In genomic region chr16:68749424-68749823, GRCh38 we compare ENCODE assay signal across 1 cellular context.
A peak's percentile ranks its signal among the peaks of the same experiment; 100 is the strongest.
TF ChIP-seq lines count a peak whose summit lies in the region.

No MANE protein-coding gene starts in this region.

TF ChIP-seq in HepG2, 621 proteins besides CTCF, POLR2A, EP300 and RAD21 (continued from another document and continues in another):
- peak; percentile 79; the same call in 1 of the 2 replicates for TF ChIP-seq TBX3 (IDR thresholded peaks at IDR 0.05; ENCODE audit: borderline replicate concordance)
- TF ChIP-seq, protein P1, sequence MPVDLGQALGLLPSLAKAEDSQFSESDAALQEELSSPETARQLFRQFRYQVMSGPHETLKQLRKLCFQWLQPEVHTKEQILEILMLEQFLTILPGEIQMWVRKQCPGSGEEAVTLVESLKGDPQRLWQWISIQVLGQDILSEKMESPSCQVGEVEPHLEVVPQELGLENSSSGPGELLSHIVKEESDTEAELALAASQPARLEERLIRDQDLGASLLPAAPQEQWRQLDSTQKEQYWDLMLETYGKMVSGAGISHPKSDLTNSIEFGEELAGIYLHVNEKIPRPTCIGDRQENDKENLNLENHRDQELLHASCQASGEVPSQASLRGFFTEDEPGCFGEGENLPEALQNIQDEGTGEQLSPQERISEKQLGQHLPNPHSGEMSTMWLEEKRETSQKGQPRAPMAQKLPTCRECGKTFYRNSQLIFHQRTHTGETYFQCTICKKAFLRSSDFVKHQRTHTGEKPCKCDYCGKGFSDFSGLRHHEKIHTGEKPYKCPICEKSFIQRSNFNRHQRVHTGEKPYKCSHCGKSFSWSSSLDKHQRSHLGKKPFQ (CRISPR knock-in tag; IDR thresholded peaks at IDR 0.05; ENCODE audit: insufficient replicate concordance): no peak
- TF ChIP-seq ZNF446 (CRISPR knock-in tag; IDR thresholded peaks at IDR 0.05): no peak
- TF ChIP-seq ZNF460 (CRISPR knock-in tag; IDR thresholded peaks at IDR 0.05; ENCODE audit: borderline replicate concordance): no peak
- TF ChIP-seq ZKSCAN5 (CRISPR knock-in tag; IDR thresholded peaks at IDR 0.05): no peak
- no peak for TF ChIP-seq ELF4 (CRISPR knock-in tag; IDR thresholded peaks at IDR 0.05; ENCODE audit: borderline replicate concordance)
- 0 out of 2 replicates have a peak, but pooled peaks have one; percentile 35 for TF ChIP-seq KDM4B (CRISPR knock-in tag; IDR thresholded peaks at IDR 0.05)
- no peak for TF ChIP-seq ZNF703 (CRISPR knock-in tag; IDR thresholded peaks at IDR 0.05; ENCODE audit: borderline replicate concordance)
- TF ChIP-seq ZNF33A (CRISPR knock-in tag; IDR thresholded peaks at IDR 0.05; ENCODE audit: borderline replicate concordance): no peak
- TF ChIP-seq NRL (CRISPR knock-in tag; IDR thresholded peaks at IDR 0.05; ENCODE audit: borderline replicate concordance): no peak
- no peak for TF ChIP-seq ZC3H4 (CRISPR knock-in tag; IDR thresholded peaks at IDR 0.05; ENCODE audit: borderline replicate concordance)
- peak; percentile 59 for TF ChIP-seq BORCS8-MEF2B (CRISPR knock-in tag; IDR thresholded peaks at IDR 0.05)
- 0 out of 2 replicates have a peak, but pooled peaks have one; percentile 66 for TF ChIP-seq ZNF124 (CRISPR knock-in tag; IDR thresholded peaks at IDR 0.05)
- 0 out of 2 replicates have a peak, but pooled peaks have one; percentile 24 for TF ChIP-seq POGK (CRISPR knock-in tag; conservative IDR thresholded peaks at IDR 0.05)
- TF ChIP-seq NR2F1 (CRISPR knock-in tag; IDR thresholded peaks at IDR 0.05): peak; percentile 47 to 68; a peak in 1 of 4 replicates
- no peak for TF ChIP-seq CHCHD3 (CRISPR knock-in tag; IDR thresholded peaks at IDR 0.05)
- TF ChIP-seq, protein P2, sequence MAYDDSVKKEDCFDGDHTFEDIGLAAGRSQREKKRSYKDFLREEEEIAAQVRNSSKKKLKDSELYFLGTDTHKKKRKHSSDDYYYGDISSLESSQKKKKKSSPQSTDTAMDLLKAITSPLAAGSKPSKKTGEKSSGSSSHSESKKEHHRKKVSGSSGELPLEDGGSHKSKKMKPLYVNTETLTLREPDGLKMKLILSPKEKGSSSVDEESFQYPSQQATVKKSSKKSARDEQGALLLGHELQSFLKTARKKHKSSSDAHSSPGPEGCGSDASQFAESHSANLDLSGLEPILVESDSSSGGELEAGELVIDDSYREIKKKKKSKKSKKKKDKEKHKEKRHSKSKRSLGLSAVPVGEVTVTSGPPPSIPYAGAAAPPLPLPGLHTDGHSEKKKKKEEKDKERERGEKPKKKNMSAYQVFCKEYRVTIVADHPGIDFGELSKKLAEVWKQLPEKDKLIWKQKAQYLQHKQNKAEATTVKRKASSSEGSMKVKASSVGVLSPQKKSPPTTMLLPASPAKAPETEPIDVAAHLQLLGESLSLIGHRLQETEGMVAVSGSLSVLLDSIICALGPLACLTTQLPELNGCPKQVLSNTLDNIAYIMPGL (CRISPR knock-in tag; IDR thresholded peaks at IDR 0.05; ENCODE audit: borderline replicate concordance in 1 of 2, low read depth in 1 of 2): peak in 1 of 2 experiments; percentile 54; a peak in 2 of 4 replicates
- no peak for TF ChIP-seq ZIK1 (CRISPR knock-in tag; IDR thresholded peaks at IDR 0.05; ENCODE audit: borderline replicate concordance, low read depth)
- no peak for TF ChIP-seq RNF2 (conservative IDR thresholded peaks at IDR 0.05; ENCODE audit: low read depth)
- no peak for TF ChIP-seq HCFC1 (IDR thresholded peaks at IDR 0.05; ENCODE audit: low read depth, low read length)
- TF ChIP-seq, protein P3, sequence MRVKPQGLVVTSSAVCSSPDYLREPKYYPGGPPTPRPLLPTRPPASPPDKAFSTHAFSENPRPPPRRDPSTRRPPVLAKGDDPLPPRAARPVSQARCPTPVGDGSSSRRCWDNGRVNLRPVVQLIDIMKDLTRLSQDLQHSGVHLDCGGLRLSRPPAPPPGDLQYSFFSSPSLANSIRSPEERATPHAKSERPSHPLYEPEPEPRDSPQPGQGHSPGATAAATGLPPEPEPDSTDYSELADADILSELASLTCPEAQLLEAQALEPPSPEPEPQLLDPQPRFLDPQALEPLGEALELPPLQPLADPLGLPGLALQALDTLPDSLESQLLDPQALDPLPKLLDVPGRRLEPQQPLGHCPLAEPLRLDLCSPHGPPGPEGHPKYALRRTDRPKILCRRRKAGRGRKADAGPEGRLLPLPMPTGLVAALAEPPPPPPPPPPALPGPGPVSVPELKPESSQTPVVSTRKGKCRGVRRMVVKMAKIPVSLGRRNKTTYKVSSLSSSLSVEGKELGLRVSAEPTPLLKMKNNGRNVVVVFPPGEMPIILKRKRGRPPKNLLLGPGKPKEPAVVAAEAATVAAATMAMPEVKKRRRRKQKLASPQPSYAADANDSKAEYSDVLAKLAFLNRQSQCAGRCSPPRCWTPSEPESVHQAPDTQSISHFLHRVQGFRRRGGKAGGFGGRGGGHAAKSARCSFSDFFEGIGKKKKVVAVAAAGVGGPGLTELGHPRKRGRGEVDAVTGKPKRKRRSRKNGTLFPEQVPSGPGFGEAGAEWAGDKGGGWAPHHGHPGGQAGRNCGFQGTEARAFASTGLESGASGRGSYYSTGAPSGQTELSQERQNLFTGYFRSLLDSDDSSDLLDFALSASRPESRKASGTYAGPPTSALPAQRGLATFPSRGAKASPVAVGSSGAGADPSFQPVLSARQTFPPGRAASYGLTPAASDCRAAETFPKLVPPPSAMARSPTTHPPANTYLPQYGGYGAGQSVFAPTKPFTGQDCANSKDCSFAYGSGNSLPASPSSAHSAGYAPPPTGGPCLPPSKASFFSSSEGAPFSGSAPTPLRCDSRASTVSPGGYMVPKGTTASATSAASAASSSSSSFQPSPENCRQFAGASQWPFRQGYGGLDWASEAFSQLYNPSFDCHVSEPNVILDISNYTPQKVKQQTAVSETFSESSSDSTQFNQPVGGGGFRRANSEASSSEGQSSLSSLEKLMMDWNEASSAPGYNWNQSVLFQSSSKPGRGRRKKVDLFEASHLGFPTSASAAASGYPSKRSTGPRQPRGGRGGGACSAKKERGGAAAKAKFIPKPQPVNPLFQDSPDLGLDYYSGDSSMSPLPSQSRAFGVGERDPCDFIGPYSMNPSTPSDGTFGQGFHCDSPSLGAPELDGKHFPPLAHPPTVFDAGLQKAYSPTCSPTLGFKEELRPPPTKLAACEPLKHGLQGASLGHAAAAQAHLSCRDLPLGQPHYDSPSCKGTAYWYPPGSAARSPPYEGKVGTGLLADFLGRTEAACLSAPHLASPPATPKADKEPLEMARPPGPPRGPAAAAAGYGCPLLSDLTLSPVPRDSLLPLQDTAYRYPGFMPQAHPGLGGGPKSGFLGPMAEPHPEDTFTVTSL (CRISPR knock-in tag; IDR thresholded peaks at IDR 0.05; ENCODE audit: borderline replicate concordance): peak; percentile 71; the same call in 1 of the 2 replicates
- no peak for TF ChIP-seq NBN (conservative IDR thresholded peaks at IDR 0.05)
- TF ChIP-seq SIN3B (IDR thresholded peaks at IDR 0.05; ENCODE audit: low read length): no peak
- no peak for TF ChIP-seq CHD4 (IDR thresholded peaks at IDR 0.05; ENCODE audit: borderline replicate concordance, low read length)
- TF ChIP-seq ZNF775 (CRISPR knock-in tag; IDR thresholded peaks at IDR 0.05; ENCODE audit: borderline replicate concordance): no peak
- no peak for TF ChIP-seq ZNF772 (CRISPR knock-in tag; IDR thresholded peaks at IDR 0.05)
- TF ChIP-seq EED (CRISPR knock-in tag; IDR thresholded peaks at IDR 0.05): no peak; the same call in 1 of the 2 replicates
- no peak for TF ChIP-seq ZNF570 (CRISPR knock-in tag; IDR thresholded peaks at IDR 0.05; ENCODE audit: borderline replicate concordance)
- TF ChIP-seq ZNF879 (CRISPR knock-in tag; IDR thresholded peaks at IDR 0.05): no peak
- no peak for TF ChIP-seq HNRNPLL (IDR thresholded peaks at IDR 0.05; ENCODE audit: low read depth, low read length, poor library complexity, severe bottlenecking)
- TF ChIP-seq ZNF530 (CRISPR knock-in tag; IDR thresholded peaks at IDR 0.05; ENCODE audit: low read depth): no peak
- TF ChIP-seq ZNF225 (CRISPR knock-in tag; IDR thresholded peaks at IDR 0.05): no peak
- TF ChIP-seq ZNF343 (CRISPR knock-in tag; IDR thresholded peaks at IDR 0.05): no peak
- TF ChIP-seq ZNF605 (CRISPR knock-in tag; IDR thresholded peaks at IDR 0.05): no peak
- peak; percentile 72 for TF ChIP-seq STAG1 (CRISPR knock-in tag; IDR thresholded peaks at IDR 0.05)
- TF ChIP-seq ZFP36L2 (CRISPR knock-in tag; IDR thresholded peaks at IDR 0.05): no peak
- no peak for TF ChIP-seq PLRG1 (conservative IDR thresholded peaks at IDR 0.05)
- TF ChIP-seq RBM22 (optimal IDR thresholded peaks at IDR 0.05; ENCODE audit: low read length): no peak
- TF ChIP-seq SRF (IDR thresholded peaks at IDR 0.05; ENCODE audit: low read depth, low read length): no peak
- TF ChIP-seq MIER2 (CRISPR knock-in tag; IDR thresholded peaks at IDR 0.05): no peak
- no peak for TF ChIP-seq GATAD1 (CRISPR knock-in tag; IDR thresholded peaks at IDR 0.05)
- TF ChIP-seq KAT8 (CRISPR knock-in tag; IDR thresholded peaks at IDR 0.05): peak; percentile 47; the same call in 1 of the 2 replicates
- TF ChIP-seq, protein P4, sequence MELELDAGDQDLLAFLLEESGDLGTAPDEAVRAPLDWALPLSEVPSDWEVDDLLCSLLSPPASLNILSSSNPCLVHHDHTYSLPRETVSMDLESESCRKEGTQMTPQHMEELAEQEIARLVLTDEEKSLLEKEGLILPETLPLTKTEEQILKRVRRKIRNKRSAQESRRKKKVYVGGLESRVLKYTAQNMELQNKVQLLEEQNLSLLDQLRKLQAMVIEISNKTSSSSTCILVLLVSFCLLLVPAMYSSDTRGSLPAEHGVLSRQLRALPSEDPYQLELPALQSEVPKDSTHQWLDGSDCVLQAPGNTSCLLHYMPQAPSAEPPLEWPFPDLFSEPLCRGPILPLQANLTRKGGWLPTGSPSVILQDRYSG (CRISPR knock-in tag; IDR thresholded peaks at IDR 0.05): no peak
- TF ChIP-seq, protein P5, sequence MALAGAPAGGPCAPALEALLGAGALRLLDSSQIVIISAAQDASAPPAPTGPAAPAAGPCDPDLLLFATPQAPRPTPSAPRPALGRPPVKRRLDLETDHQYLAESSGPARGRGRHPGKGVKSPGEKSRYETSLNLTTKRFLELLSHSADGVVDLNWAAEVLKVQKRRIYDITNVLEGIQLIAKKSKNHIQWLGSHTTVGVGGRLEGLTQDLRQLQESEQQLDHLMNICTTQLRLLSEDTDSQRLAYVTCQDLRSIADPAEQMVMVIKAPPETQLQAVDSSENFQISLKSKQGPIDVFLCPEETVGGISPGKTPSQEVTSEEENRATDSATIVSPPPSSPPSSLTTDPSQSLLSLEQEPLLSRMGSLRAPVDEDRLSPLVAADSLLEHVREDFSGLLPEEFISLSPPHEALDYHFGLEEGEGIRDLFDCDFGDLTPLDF (CRISPR knock-in tag; IDR thresholded peaks at IDR 0.05): no peak
- TF ChIP-seq, protein P6, sequence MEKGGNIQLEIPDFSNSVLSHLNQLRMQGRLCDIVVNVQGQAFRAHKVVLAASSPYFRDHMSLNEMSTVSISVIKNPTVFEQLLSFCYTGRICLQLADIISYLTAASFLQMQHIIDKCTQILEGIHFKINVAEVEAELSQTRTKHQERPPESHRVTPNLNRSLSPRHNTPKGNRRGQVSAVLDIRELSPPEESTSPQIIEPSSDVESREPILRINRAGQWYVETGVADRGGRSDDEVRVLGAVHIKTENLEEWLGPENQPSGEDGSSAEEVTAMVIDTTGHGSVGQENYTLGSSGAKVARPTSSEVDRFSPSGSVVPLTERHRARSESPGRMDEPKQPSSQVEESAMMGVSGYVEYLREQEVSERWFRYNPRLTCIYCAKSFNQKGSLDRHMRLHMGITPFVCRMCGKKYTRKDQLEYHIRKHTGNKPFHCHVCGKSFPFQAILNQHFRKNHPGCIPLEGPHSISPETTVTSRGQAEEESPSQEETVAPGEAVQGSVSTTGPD (CRISPR knock-in tag; IDR thresholded peaks at IDR 0.05): no peak
- TF ChIP-seq, protein P7, sequence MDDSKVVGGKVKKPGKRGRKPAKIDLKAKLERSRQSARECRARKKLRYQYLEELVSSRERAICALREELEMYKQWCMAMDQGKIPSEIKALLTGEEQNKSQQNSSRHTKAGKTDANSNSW (CRISPR knock-in tag; IDR thresholded peaks at IDR 0.05; ENCODE audit: borderline replicate concordance): no peak
- no peak for TF ChIP-seq ZNF143 (CRISPR knock-in tag; IDR thresholded peaks at IDR 0.05)
- peak; percentile 54; the same call in 1 of the 2 replicates for TF ChIP-seq MLX (CRISPR knock-in tag; IDR thresholded peaks at IDR 0.05)
- TF ChIP-seq RORA (CRISPR knock-in tag; IDR thresholded peaks at IDR 0.05): no peak
- peak; percentile 43; the same call in 1 of the 2 replicates for TF ChIP-seq SP5 (CRISPR knock-in tag; IDR thresholded peaks at IDR 0.05; ENCODE audit: borderline replicate concordance, low read depth)
- TF ChIP-seq ZSCAN9 (CRISPR knock-in tag; IDR thresholded peaks at IDR 0.05; ENCODE audit: borderline replicate concordance): peak; percentile 58; the same call in 1 of the 2 replicates
- TF ChIP-seq ZC3H13 (CRISPR knock-in tag; IDR thresholded peaks at IDR 0.05): no peak
- no peak for TF ChIP-seq ZNF367 (CRISPR knock-in tag; IDR thresholded peaks at IDR 0.05; ENCODE audit: borderline replicate concordance)
- TF ChIP-seq SRSF9 (IDR thresholded peaks at IDR 0.05; ENCODE audit: borderline replicate concordance, insufficient read depth, low read depth, low read length, poor library complexity, severe bottlenecking): no peak
- no peak for TF ChIP-seq ARNT2 (CRISPR knock-in tag; IDR thresholded peaks at IDR 0.05; ENCODE audit: low read depth)
- no peak for TF ChIP-seq CCAR2 (optimal IDR thresholded peaks at IDR 0.05; ENCODE audit: low read depth, low read length)
- no peak for TF ChIP-seq PAF1 (CRISPR knock-in tag; IDR thresholded peaks at IDR 0.05)
- peak; percentile 68; the same call in 1 of the 2 replicates for TF ChIP-seq PHF21A (CRISPR knock-in tag; IDR thresholded peaks at IDR 0.05)
- no peak for TF ChIP-seq ZNF207 (IDR thresholded peaks at IDR 0.05; ENCODE audit: borderline replicate concordance)
